19 cellular contexts compared by ENCODE assay signal in the genomic region with DNA sequence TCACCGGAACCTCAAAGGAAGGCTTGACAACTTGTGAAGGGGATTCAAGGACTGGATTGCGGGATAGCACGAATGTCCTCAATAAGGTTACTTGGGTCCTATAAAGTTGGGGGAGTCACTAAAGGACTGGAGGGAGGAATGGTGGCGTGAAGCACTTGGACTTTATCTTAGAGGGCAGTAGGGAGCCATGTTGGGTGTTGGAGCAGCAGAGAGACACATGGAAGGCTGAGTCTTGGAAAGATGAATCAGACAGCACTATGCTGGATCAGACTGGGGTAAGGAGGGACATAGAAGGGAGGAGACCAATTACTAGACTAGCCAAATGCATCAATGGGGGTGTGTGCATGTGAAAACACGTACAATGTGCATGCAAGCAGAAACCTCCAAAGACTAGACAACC. TPM values are rescaled to one million over a fixed set of nuclear protein-coding genes. Genes with fewer than 3 reads are reported as not detected.
DNase-seq lines count a peak whose midpoint lies in the region; ATAC-seq, FAIRE-seq and TF ChIP-seq lines count a peak whose summit lies in the region.
"Had no signal": no experiment of that assay in that cellular context is flagged by ENCODE, and none has a peak within 500 bp of the region (broad histone marks: within the 10 kb centered on the region; RNA-seq: fewer than 3 reads in every experiment).

No MANE protein-coding gene starts in this region.

- peak overlapping the region; percentile 21 for H3K4me3 Mint-ChIP-seq in glutamatergic neuron (ENCODE audit: unreplicated experiment)
- H3K4me3 Mint-ChIP-seq: CD4-positive, alpha-beta memory T cell had no signal

- no peaks in the 10 kb centered on the region for H3K4me1 Mint-ChIP-seq in glutamatergic neuron (ENCODE audit: low read depth, unreplicated experiment)
- H3K4me1 Mint-ChIP-seq: CD4-positive, alpha-beta memory T cell had no signal

- H3K4me1 ChIP-seq in cardiac muscle cell (ENCODE audit: low read depth) (peaks cover 7% of the 10 kb centered on the region), left ventricle myocardium inferior (no peaks in the 10 kb centered on the region), HEK293 (ENCODE audit: control insufficient read depth, insufficient read depth, low read length) (no peaks in the 10 kb centered on the region), K562 (replicated peaks in 1 of 2; ENCODE audit: control insufficient read depth in 2 of 2, insufficient read depth in 2 of 2, low read length in 2 of 2) (peaks cover 4 to 10% of the 10 kb centered on the region in 2 experiments; a peak in 4 of 5 replicates)

- TF ChIP-seq POLR2A in K562 (conservative IDR thresholded peaks at IDR 0.05), result no peak

- intact Hi-C loops in left ventricle myocardium inferior (cut with micrococcal nuclease), result no loop called here
- intact Hi-C loops in K562 (cut with micrococcal nuclease), result no loop called here

- WGBS in K562 (ENCODE audit: insufficient coverage, low coverage, missing lambda C conversion rate), result 6% methylated on average over 5 of the region's 5 CpGs

- TF ChIP-seq CTCF in cardiac muscle cell (IDR thresholded peaks at IDR 0.05; ENCODE audit: low read depth, low read length), result no peak
- TF ChIP-seq CTCF in left ventricle myocardium inferior (IDR thresholded peaks at IDR 0.05; ENCODE audit: borderline replicate concordance), result no peak
- TF ChIP-seq CTCF in HEK293 (tag by site-specific recombination; IDR thresholded peaks at IDR 0.05), result no peak
- TF ChIP-seq CTCF in K562 (IDR thresholded peaks at IDR 0.05 in 2 of 3, conservative IDR thresholded peaks at IDR 0.05 in 1 of 3; ENCODE audit: insufficient read depth in 2 of 3, low read depth in 1 of 3, low read length in 3 of 3), result no peak
- TF ChIP-seq CTCF in glutamatergic neuron (IDR thresholded peaks at IDR 0.05; ENCODE audit: partially characterized antibody, unreplicated experiment), result no peak

- no peak overlapping the region for H3K9ac ChIP-seq in K562 (ENCODE audit: insufficient read depth in 1 of 2, low read depth in 2 of 2, low read length in 2 of 2)

- no peak overlapping the region for H3K4me2 ChIP-seq in K562 (ENCODE audit: insufficient read depth, low read length)

- 0 out of 2 replicates have a peak, but pooled peaks cover 14% of the 10 kb centered on the region for H4K20me1 ChIP-seq in K562 (replicated peaks; ENCODE audit: control insufficient read depth, insufficient read depth, low read length)

- no peaks in the 10 kb centered on the region for H3K79me2 ChIP-seq in K562 (ENCODE audit: control insufficient read depth, insufficient read depth, low read length)

- TF ChIP-seq EP300 in K562 (IDR thresholded peaks at IDR 0.05; ENCODE audit: low read length), result no peak

- peaks cover 5% of the 10 kb centered on the region for H3K27me3 Mint-ChIP-seq in glutamatergic neuron (ENCODE audit: unreplicated experiment)

- H3K27me3 ChIP-seq in cardiac muscle cell (no peaks in the 10 kb centered on the region), left ventricle myocardium inferior (ENCODE audit: low read depth) (peaks cover 99% of the 10 kb centered on the region), K562 (ENCODE audit: control insufficient read depth in 2 of 2, insufficient read depth in 2 of 2, low read length in 2 of 2) (peaks cover 42 to 83% of the 10 kb centered on the region in 2 experiments)

- H3K36me3 ChIP-seq in cardiac muscle cell, result no peaks in the 10 kb centered on the region
- H3K36me3 ChIP-seq in left ventricle myocardium inferior, result no peaks in the 10 kb centered on the region
- H3K36me3 ChIP-seq in HEK293 (ENCODE audit: control insufficient read depth in 2 of 2, insufficient read depth in 1 of 2, low read length in 2 of 2), result no peaks in the 10 kb centered on the region
- no peaks in the 10 kb centered on the region for H3K36me3 ChIP-seq in K562 (ENCODE audit: control insufficient read depth, insufficient read depth, low read length)

- BruUV-seq in K562 (replicated peaks; lab: Mats Ljungman, UMichigan), result no TSS peak

- no peak for FAIRE-seq in K562 (lab: Jason Lieb, UNC)
- FAIRE-seq: G401.6, GM12892 had no signal

- no peak for ATAC-seq in K562

- no peaks in the 10 kb centered on the region for H3K9me1 ChIP-seq in K562 (ENCODE audit: control insufficient read depth, insufficient read depth, low read length)

- H3K9me3 Mint-ChIP-seq in glutamatergic neuron (ENCODE audit: unreplicated experiment), result peaks cover 4% of the 10 kb centered on the region

- no peak overlapping the region for H3K4me3 ChIP-seq in cardiac muscle cell
- no peak overlapping the region for H3K4me3 ChIP-seq in left ventricle myocardium inferior
- H3K4me3 ChIP-seq in HEK293 (ENCODE audit: low read depth, low read length), result no peak overlapping the region
- H3K4me3 ChIP-seq in K562, result no peak overlapping the region

- no peak overlapping the region for H3K27ac Mint-ChIP-seq in glutamatergic neuron (ENCODE audit: unreplicated experiment)
- H3K27ac Mint-ChIP-seq: CD4-positive, alpha-beta memory T cell had no signal

- POLR2A ChIA-PET in HEK293 (lab: Yijun Ruan, JAX), result no interaction called here
- POLR2A ChIA-PET in K562 (lab: Yijun Ruan, JAX), result interaction anchor here (0.7 to 1.3 kb wide), 3 partner anchors 8 to 12 kb away, joined by 3 read pairs; no protein-coding TSS in a partner anchor

- peaks cover 11% of the 10 kb centered on the region for H3K36me3 Mint-ChIP-seq in glutamatergic neuron (ENCODE audit: unreplicated experiment)
- H3K36me3 Mint-ChIP-seq: CD4-positive, alpha-beta memory T cell had no signal

- no peak overlapping the region for H2AFZ ChIP-seq in K562 (ENCODE audit: low read depth, low read length)

- peak overlapping the region; percentile 1 for H3K27ac ChIP-seq in cardiac muscle cell
- H3K27ac ChIP-seq in left ventricle myocardium inferior (replicated peaks), result no peak overlapping the region
- H3K27ac ChIP-seq in HEK293 (ENCODE audit: extremely low read depth, low read depth, low read length), result no peak overlapping the region
- H3K27ac ChIP-seq in K562 (ENCODE audit: extremely low read depth, low read depth, low read length), result no peak overlapping the region

- TF ChIP-seq RAD21 in K562 (CRISPR knock-in tag; conservative IDR thresholded peaks at IDR 0.05 in 1 of 2, IDR thresholded peaks at IDR 0.05 in 1 of 2), result no peak

- DNase-seq in cardiac muscle cell (ENCODE audit: low read depth in 1 of 2, low spot score in 1 of 2), result no peak
- no peak for DNase-seq in left ventricle myocardium inferior
- no peak for DNase-seq in K562 (ENCODE audit: extremely low read depth in 1 of 4, low spot score in 3 of 4)
- DNase-seq in glutamatergic neuron, result no peak
- no peak for DNase-seq in KBM-7
- DNase-seq in NCI-H82 treated with DMSO at 0.1 percent for 48 hours (lab: John Stamatoyannopoulos, UW; ENCODE audit: unreplicated experiment), result no peak
- DNase-seq: 8988T; C1 segment of cervical spinal cord; Caco-2; CD4-positive, alpha-beta memory T cell; DMS153; DND-41; GOT3; H7; HCEC 1CT had no signal

- CTCF ChIA-PET in HEK293 (lab: Yijun Ruan, JAX) (interaction anchor here (0.7 to 7.5 kb wide), 5 partner anchors 9 to 90 kb away, joined by 3 to 64 read pairs (median 3); no protein-coding TSS in a partner anchor), K562 (lab: Yijun Ruan, JAX; ENCODE audit: low intra/inter-chr PET ratio) (no interaction called here)

- H3K9me3 ChIP-seq in cardiac muscle cell (ENCODE audit: low read depth) (no peaks in the 10 kb centered on the region), left ventricle myocardium inferior (replicated peaks) (no peaks in the 10 kb centered on the region), HEK293 (ENCODE audit: control insufficient read depth, insufficient read depth, low read depth, low read length) (no peaks in the 10 kb centered on the region), K562 (replicated peaks; ENCODE audit: control insufficient read depth, insufficient read depth, low read depth, low read length) (no peaks in the 10 kb centered on the region)
- H3K9me3 ChIP-seq: Caco-2 had no signal

- in situ Hi-C loops in K562 (cut with MboI), result no loop called here
- in situ Hi-C loops in KBM-7 (cut with MboI; ENCODE audit: low pct_unique_long_range_greater_than_20kb, low sequenced_read_pairs), result no loop called here

RNA-seq across cellular contexts. Expression of a gene that starts 26.1 kb away (rescaled TPM):
- total RNA-seq in cardiac muscle cell, result 0.53 and 0.60 TPM in 2 replicates
- 0.86 and 1.3 TPM in 2 replicates for polyA plus RNA-seq in cardiac muscle cell
- not detected for total RNA-seq in left ventricle myocardium inferior
- total RNA-seq in K562 (2011; cell fraction: chromatin; rRNA removed; ENCODE audit: low replicate concordance), result 2.6 and 9.0 TPM in 2 replicates
- total RNA-seq in K562 (2011; cell fraction: nucleolus; rRNA removed), result 5.0 and 6.3 TPM in 2 replicates
- total RNA-seq in K562 (2011; cell fraction: nucleoplasm; rRNA removed), result 3.4 and 4.4 TPM in 2 replicates
- total RNA-seq in K562 (2014; rRNA removed), result 0.32 and 0.41 TPM in 2 replicates
- 0.25 and 0.32 TPM in 2 replicates for total RNA-seq in K562 (2014; rRNA removed; fragmentation: Illumina TruSeq; extraction: Trizol)
- 0.58 and 0.83 TPM in 2 replicates for total RNA-seq in K562 (2015; rRNA removed; fragmentation: Illumina TruSeq; extraction: Trizol)
- 1.7 TPM in 2 replicates for total RNA-seq in K562 (2021)
- 1.6 and 2.2 TPM in 2 replicates for polyA plus RNA-seq in K562 (2011; rRNA removed)
- polyA plus RNA-seq in K562 (2011; cell fraction: cytosol; rRNA removed), result 0.84 and 2.2 TPM in 2 replicates
- 5.6 and 15.3 TPM in 2 replicates for polyA plus RNA-seq in K562 (2011; cell fraction: nucleus; rRNA removed)
- 1.6 and 4.2 TPM in 2 replicates for polyA plus RNA-seq in K562 (2012)
- polyA plus RNA-seq in K562 (2014; fragmentation: Illumina TruSeq; extraction: Trizol), result 0.96 and 1.1 TPM in 2 replicates
- polyA plus RNA-seq in K562 (2014; fragmentation: Nextera tagmentation; extraction: Ambion mirVana), result under 1 TPM; 0.15 to 0.39 TPM
- 0.58 and 1.2 TPM in 2 replicates for polyA plus RNA-seq in K562 (2014; rRNA removed)
- 0.72 and 1.4 TPM in 2 replicates for polyA minus RNA-seq in K562 (2011; rRNA and poly(A)+ RNA removed)
- 0.82 and 1.2 TPM in 2 replicates for polyA minus RNA-seq in K562 (2011; cell fraction: cytosol; rRNA and poly(A)+ RNA removed)
- polyA minus RNA-seq in K562 (2011; cell fraction: nucleus; rRNA and poly(A)+ RNA removed), result 0.67 and 3.2 TPM in 2 replicates
- 0.29 TPM for total RNA-seq in glutamatergic neuron (ENCODE audit: unreplicated experiment)

RNA-seq across cellular contexts. Expression of a gene that starts 52.1 kb away (rescaled TPM):
- total RNA-seq in cardiac muscle cell (0.14 and 0.63 TPM in 2 replicates), left ventricle myocardium inferior (not detected), K562 (2014; rRNA removed) (not detected in 2 replicates), K562 (2014; rRNA removed; fragmentation: Illumina TruSeq; extraction: Trizol) (not detected in 2 replicates), K562 (2015; rRNA removed; fragmentation: Illumina TruSeq; extraction: Trizol) (not detected in 2 replicates), K562 (2021) (not detected in 2 replicates), glutamatergic neuron (ENCODE audit: unreplicated experiment) (0.37 TPM)
- polyA plus RNA-seq in cardiac muscle cell (1.1 and 2.1 TPM in 2 replicates), K562 (2011; rRNA removed) (not detected in 2 replicates), K562 (2014; fragmentation: Illumina TruSeq; extraction: Trizol) (not detected in 2 replicates), K562 (2014; fragmentation: Nextera tagmentation; extraction: Ambion mirVana) (not detected), K562 (2014; rRNA removed) (not detected in 2 replicates)
- total RNA-seq in K562 (2011; cell fraction: chromatin; rRNA removed; ENCODE audit: low replicate concordance), result not detected in 2 replicates
- not detected in 2 replicates for total RNA-seq in K562 (2011; cell fraction: nucleolus; rRNA removed)
- total RNA-seq in K562 (2011; cell fraction: nucleoplasm; rRNA removed), result not detected in 2 replicates
- not detected in 2 replicates for polyA plus RNA-seq in K562 (2011; cell fraction: cytosol; rRNA removed)
- not detected in 2 replicates for polyA plus RNA-seq in K562 (2011; cell fraction: nucleus; rRNA removed)
- polyA plus RNA-seq in K562 (2012), result not detected in 2 replicates
- polyA minus RNA-seq in K562 (2011; rRNA and poly(A)+ RNA removed), result not detected in 2 replicates
- polyA minus RNA-seq in K562 (2011; cell fraction: cytosol; rRNA and poly(A)+ RNA removed), result not detected in 2 replicates
- polyA minus RNA-seq in K562 (2011; cell fraction: nucleus; rRNA and poly(A)+ RNA removed), result not detected in 2 replicates
- total RNA-seq: A673; CD4-positive, alpha-beta memory T cell; H7 had no signal
- polyA plus RNA-seq: CD4-positive, alpha-beta memory T cell had no signal
